In the genomic region with DNA sequence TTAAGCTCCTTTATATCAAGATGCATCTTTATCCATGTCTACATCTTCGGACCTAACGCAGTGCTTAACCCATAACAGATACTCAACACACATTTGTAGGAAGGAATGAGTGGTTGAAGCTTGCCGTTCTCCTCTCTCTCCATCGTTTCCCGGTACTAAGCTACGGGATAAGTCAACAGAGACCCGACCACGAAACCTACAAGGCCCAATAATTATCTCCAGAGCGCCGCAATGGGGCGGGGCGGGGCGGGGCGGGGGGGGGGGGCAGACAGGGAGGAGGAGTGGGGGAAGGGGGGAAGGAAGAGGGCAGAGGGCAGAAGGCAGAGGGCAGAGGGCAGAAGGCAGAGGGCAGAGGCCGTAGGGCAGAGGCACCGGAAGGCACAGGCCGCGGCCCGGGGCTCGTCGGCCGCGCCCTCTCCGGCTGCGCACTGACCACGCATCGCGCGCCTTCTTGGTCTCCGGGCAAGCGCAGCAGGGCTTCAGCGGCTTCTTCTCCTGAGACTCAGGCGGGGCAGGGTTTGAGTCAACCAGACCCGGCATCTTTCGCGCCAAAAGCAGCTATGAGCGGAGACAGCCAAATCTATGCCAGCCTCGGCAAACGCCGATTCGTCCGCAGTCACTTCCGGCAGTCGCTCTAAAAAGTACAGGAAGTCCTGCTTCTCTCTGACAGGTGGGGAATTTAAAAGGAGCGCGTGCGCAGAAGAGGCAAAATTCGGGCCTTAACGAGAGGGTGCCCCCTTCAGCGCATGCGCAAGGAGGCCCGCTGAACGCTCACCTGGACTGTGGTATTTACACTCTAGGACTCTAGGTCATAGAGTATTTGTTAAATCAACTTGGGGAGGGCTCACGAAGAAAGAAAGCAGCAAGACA, we compare ENCODE assay signal across 8 cellular contexts. TPM values are rescaled to one million over a fixed set of nuclear protein-coding genes. Genes with fewer than 3 reads are reported as not detected.
DNase-seq lines count a peak whose midpoint lies in the region; TF ChIP-seq lines count a peak whose summit lies in the region.

A gene with protein sequence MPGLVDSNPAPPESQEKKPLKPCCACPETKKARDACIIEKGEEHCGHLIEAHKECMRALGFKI (minus strand): TSS at position 636 of the 870 bp plus-strand sequence. CDS start 96 bp downstream, at position 540.

- TF ChIP-seq CTCF in HFFc6 (IDR thresholded peaks at IDR 0.05) (no peak), NB4 (IDR thresholded peaks at IDR 0.05; ENCODE audit: low read depth, low read length) (no peak)

- H3K4me3 Mint-ChIP-seq in HFFc6 = peak within 1 kb of the TSS; percentile 97
- H3K4me3 Mint-ChIP-seq in activated naive CD4-positive, alpha-beta T cell treated with anti-CD3 and anti-CD28 coated beads, Interleukin-2, amount 10 ng/mL, durations not matched to agents 7 days and 5 days = peak within 1 kb of the TSS; percentile 95

- CTCF ChIA-PET in activated naive CD4-positive, alpha-beta T cell treated with anti-CD3 and anti-CD28 coated beads, Interleukin-2, amount 10 ng/mL, durations not matched to agents 7 days and 5 days (lab: Charles Lee) = interaction anchor here (2.3 kb wide), 1 partner anchor 76 kb away, joined by 7 read pairs; no protein-coding TSS in a partner anchor

- H3K9ac ChIP-seq in SK-N-MC (ENCODE audit: insufficient read length) = peak within 1 kb of the TSS; percentile 76

- H3K4me3 ChIP-seq in NB4 (ENCODE audit: low read depth, low read length) = peak within 1 kb of the TSS; percentile 84
- peak within 1 kb of the TSS; percentile 92 for H3K4me3 ChIP-seq in SK-N-MC

- peak within 1 kb of the TSS; percentile 94 for H3K27ac Mint-ChIP-seq in HFFc6
- peak within 1 kb of the TSS; percentile 92 for H3K27ac Mint-ChIP-seq in activated naive CD4-positive, alpha-beta T cell treated with anti-CD3 and anti-CD28 coated beads, Interleukin-2, amount 10 ng/mL, durations not matched to agents 7 days and 5 days

- peak; percentile 58 for TF ChIP-seq POLR2A in NB4 (IDR thresholded peaks at IDR 0.05; ENCODE audit: extremely low read depth, insufficient read length)

- peaks cover 23% of the 10 kb centered on the region for H3K36me3 ChIP-seq in SK-N-MC (ENCODE audit: insufficient read depth, low read length)

- H3K27ac ChIP-seq in SK-N-MC = peak within 1 kb of the TSS; percentile 66

- peaks cover 28% of the 10 kb centered on the region for H3K4me1 Mint-ChIP-seq in HFFc6 (ENCODE audit: low read depth)
- H3K4me1 Mint-ChIP-seq in activated naive CD4-positive, alpha-beta T cell treated with anti-CD3 and anti-CD28 coated beads, Interleukin-2, amount 10 ng/mL, durations not matched to agents 7 days and 5 days = peaks cover 37% of the 10 kb centered on the region

- peaks cover 4% of the 10 kb centered on the region; the same call in 1 of the 2 replicates for H3K36me3 Mint-ChIP-seq in HFFc6 (ENCODE audit: low read depth)
- peaks cover 30% of the 10 kb centered on the region for H3K36me3 Mint-ChIP-seq in activated naive CD4-positive, alpha-beta T cell treated with anti-CD3 and anti-CD28 coated beads, Interleukin-2, amount 10 ng/mL, durations not matched to agents 7 days and 5 days

- H3K9me3 Mint-ChIP-seq in HFFc6 = no peaks in the 10 kb centered on the region
- no peaks in the 10 kb centered on the region for H3K9me3 Mint-ChIP-seq in activated naive CD4-positive, alpha-beta T cell treated with anti-CD3 and anti-CD28 coated beads, Interleukin-2, amount 10 ng/mL, durations not matched to agents 7 days and 5 days

- no peaks in the 10 kb centered on the region for H3K9me3 ChIP-seq in SK-N-MC (ENCODE audit: low read depth, low read length)

- H3K27me3 Mint-ChIP-seq in HFFc6 (ENCODE audit: insufficient read depth) = peaks cover 2% of the 10 kb centered on the region; the same call in 1 of the 2 replicates
- H3K27me3 Mint-ChIP-seq in activated naive CD4-positive, alpha-beta T cell treated with anti-CD3 and anti-CD28 coated beads, Interleukin-2, amount 10 ng/mL, durations not matched to agents 7 days and 5 days = no peaks in the 10 kb centered on the region

- DNase-seq in GM03348 (ENCODE audit: low spot score) (peak; percentile 97), HFFc6 (peak; percentile 96), NB4 (ENCODE audit: low read depth) (peak; percentile 95), SK-N-MC (ENCODE audit: low read depth, low spot score) (peak; percentile 76), germinal center (ENCODE audit: low spot score) (peak; percentile 97), non-pigmented ciliary epithelial cell (ENCODE audit: low read depth) (peak; percentile 79), superior temporal gyrus (ENCODE audit: extremely low spot score) (peak; percentile 97)
- DNase-seq in activated naive CD4-positive, alpha-beta T cell treated with anti-CD3 and anti-CD28 coated beads, Interleukin-2, amount 10 ng/mL, durations not matched to agents 7 days and 5 days = peak; percentile 97

RNA-seq across cellular contexts. Expression of the gene that starts here (rescaled TPM):
- total RNA-seq in HFFc6 (2021; fragmentation: NEBNext Ultra II Directional; extraction: Animal tissue kit (Norgen Biotek cat#: 25700)) = 10 to 100 TPM; 28.9 to 41.0 (median 35.2) TPM

Comparison
In these comparisons a context has a peak if more than half of its experiments do, and no peak if none do; other contexts are left out.
1. Peak in every context shown above with its lines: DNase-seq, H3K4me3 ChIP-seq and H3K27ac ChIP-seq.